1 cellular context compared by ENCODE assay signal in the genomic region with DNA sequence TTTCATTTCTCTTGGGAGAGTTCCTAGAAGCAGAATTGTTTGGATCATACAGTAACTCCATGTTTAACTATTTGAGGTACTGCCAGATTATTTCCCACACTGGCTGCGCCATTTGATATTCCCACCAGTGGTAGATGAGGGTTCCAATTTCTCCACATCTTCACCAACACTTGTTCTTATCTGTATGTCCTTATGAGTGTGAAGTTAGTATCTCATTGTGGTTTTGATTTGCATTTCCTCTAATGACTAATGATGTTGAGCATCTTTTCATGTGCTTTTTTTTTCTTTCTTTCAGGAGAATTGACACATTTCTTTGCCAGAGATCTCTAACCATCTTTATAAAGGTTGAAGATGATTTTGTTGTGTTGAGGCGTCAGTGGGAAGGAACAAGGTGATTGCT.
TF ChIP-seq lines count a peak whose summit lies in the region.

No MANE protein-coding gene starts in this region.

TF ChIP-seq in GM12878, 131 proteins besides CTCF, POLR2A, EP300 and RAD21 (continued from another document):
- TF ChIP-seq, protein P1, sequence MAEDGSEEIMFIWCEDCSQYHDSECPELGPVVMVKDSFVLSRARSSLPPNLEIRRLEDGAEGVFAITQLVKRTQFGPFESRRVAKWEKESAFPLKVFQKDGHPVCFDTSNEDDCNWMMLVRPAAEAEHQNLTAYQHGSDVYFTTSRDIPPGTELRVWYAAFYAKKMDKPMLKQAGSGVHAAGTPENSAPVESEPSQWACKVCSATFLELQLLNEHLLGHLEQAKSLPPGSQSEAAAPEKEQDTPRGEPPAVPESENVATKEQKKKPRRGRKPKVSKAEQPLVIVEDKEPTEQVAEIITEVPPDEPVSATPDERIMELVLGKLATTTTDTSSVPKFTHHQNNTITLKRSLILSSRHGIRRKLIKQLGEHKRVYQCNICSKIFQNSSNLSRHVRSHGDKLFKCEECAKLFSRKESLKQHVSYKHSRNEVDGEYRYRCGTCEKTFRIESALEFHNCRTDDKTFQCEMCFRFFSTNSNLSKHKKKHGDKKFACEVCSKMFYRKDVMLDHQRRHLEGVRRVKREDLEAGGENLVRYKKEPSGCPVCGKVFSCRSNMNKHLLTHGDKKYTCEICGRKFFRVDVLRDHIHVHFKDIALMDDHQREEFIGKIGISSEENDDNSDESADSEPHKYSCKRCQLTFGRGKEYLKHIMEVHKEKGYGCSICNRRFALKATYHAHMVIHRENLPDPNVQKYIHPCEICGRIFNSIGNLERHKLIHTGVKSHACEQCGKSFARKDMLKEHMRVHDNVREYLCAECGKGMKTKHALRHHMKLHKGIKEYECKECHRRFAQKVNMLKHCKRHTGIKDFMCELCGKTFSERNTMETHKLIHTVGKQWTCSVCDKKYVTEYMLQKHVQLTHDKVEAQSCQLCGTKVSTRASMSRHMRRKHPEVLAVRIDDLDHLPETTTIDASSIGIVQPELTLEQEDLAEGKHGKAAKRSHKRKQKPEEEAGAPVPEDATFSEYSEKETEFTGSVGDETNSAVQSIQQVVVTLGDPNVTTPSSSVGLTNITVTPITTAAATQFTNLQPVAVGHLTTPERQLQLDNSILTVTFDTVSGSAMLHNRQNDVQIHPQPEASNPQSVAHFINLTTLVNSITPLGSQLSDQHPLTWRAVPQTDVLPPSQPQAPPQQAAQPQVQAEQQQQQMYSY (CRISPR knock-in tag; IDR thresholded peaks at IDR 0.05), result no peak
- TF ChIP-seq CHD4 (IDR thresholded peaks at IDR 0.05) (no peak), NKRF (conservative IDR thresholded peaks at IDR 0.05) (no peak), SIX5 (IDR thresholded peaks at IDR 0.05; ENCODE audit: low read depth, low read length, severe bottlenecking) (no peak), REST (IDR thresholded peaks at IDR 0.05; ENCODE audit: low read depth, low read length) (no peak), NR2C1 (IDR thresholded peaks at IDR 0.05) (no peak), IRF4 (IDR thresholded peaks at IDR 0.05; ENCODE audit: low read depth, low read length) (peak; percentile 67; the same call in 1 of the 2 replicates), E2F8 (IDR thresholded peaks at IDR 0.05; ENCODE audit: low read depth, partially characterized antibody) (no peak), NRF1 (conservative IDR thresholded peaks at IDR 0.05; ENCODE audit: low read depth, low read length) (no peak), ZBTB33 (IDR thresholded peaks at IDR 0.05) (no peak)
TF ChIP-seq in GM12878: peak in this region for 22.
